1 cellular context compared by ENCODE assay signal in genomic region chr14:103232831-103233319, GRCh38.
TF ChIP-seq lines count a peak whose summit lies in the region.

No MANE protein-coding gene starts in this region.

TF ChIP-seq in HEK293, 187 proteins besides CTCF, POLR2A, EP300 and RAD21 (continued from another document):
- TF ChIP-seq, protein P1, sequence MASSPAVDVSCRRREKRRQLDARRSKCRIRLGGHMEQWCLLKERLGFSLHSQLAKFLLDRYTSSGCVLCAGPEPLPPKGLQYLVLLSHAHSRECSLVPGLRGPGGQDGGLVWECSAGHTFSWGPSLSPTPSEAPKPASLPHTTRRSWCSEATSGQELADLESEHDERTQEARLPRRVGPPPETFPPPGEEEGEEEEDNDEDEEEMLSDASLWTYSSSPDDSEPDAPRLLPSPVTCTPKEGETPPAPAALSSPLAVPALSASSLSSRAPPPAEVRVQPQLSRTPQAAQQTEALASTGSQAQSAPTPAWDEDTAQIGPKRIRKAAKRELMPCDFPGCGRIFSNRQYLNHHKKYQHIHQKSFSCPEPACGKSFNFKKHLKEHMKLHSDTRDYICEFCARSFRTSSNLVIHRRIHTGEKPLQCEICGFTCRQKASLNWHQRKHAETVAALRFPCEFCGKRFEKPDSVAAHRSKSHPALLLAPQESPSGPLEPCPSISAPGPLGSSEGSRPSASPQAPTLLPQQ (tag by site-specific recombination; IDR thresholded peaks at IDR 0.05): peak; percentile 77
- TF ChIP-seq ZBTB48 (tag by site-specific recombination; IDR thresholded peaks at IDR 0.05) (peak; percentile 85), REST (tag by site-specific recombination; IDR thresholded peaks at IDR 0.05) (no peak), KLF10 (tag by site-specific recombination; IDR thresholded peaks at IDR 0.05) (0 out of 2 replicates have a peak, but pooled peaks have one; percentile 11), ZBTB20 (tag by site-specific recombination; IDR thresholded peaks at IDR 0.05) (peak; percentile 47; the same call in 1 of the 2 replicates), ZXDB (tag by site-specific recombination; IDR thresholded peaks at IDR 0.05) (peak; percentile 35; the same call in 1 of the 2 replicates), SP7 (tag by site-specific recombination; IDR thresholded peaks at IDR 0.05) (peak; percentile 61; the same call in 1 of the 2 replicates), ZNF324 (tag by site-specific recombination; IDR thresholded peaks at IDR 0.05) (no peak), ZNF394 (tag by site-specific recombination; IDR thresholded peaks at IDR 0.05; ENCODE audit: borderline replicate concordance) (no peak), ZNF341 (tag by site-specific recombination; IDR thresholded peaks at IDR 0.05; ENCODE audit: low read depth) (peak; percentile 51), PATZ1 (tag by site-specific recombination; IDR thresholded peaks at IDR 0.05) (peak; percentile 88), ZNF223 (tag by site-specific recombination; IDR thresholded peaks at IDR 0.05) (peak; percentile 64; the same call in 1 of the 2 replicates), GLIS1 (tag by site-specific recombination; IDR thresholded peaks at IDR 0.05) (peak; percentile 99), ZFP69B (tag by site-specific recombination; IDR thresholded peaks at IDR 0.05) (0 out of 2 replicates have a peak, but pooled peaks have one; percentile 23), ZNF169 (tag by site-specific recombination; IDR thresholded peaks at IDR 0.05) (no peak), ZBTB8A (tag by site-specific recombination; IDR thresholded peaks at IDR 0.05) (peak; percentile 37), PRDM10 (tag by site-specific recombination; IDR thresholded peaks at IDR 0.05) (0 out of 2 replicates have a peak, but pooled peaks have one; percentile 21), KLF16 (tag by site-specific recombination; IDR thresholded peaks at IDR 0.05) (0 out of 2 replicates have a peak, but pooled peaks have one; percentile 5), KLF17 (tag by site-specific recombination; IDR thresholded peaks at IDR 0.05) (0 out of 2 replicates have a peak, but pooled peaks have one; percentile 76), ZNF660 (tag by site-specific recombination; IDR thresholded peaks at IDR 0.05) (peak; percentile 28; the same call in 1 of the 2 replicates), ZNF48 (tag by site-specific recombination; IDR thresholded peaks at IDR 0.05) (no peak), ZBTB7A (tag by site-specific recombination; IDR thresholded peaks at IDR 0.05; ENCODE audit: low read depth) (no peak), ZNF629 (tag by site-specific recombination; IDR thresholded peaks at IDR 0.05) (peak; percentile 66), ZNF501 (tag by site-specific recombination; IDR thresholded peaks at IDR 0.05) (no peak), ZNF335 (tag by site-specific recombination; conservative IDR thresholded peaks at IDR 0.05) (0 out of 2 replicates have a peak, but pooled peaks have one; percentile 34)
